30 cellular contexts compared by ENCODE assay signal in genomic region chr15:80607288-80607980, GRCh38.
DNase-seq lines count a peak whose midpoint lies in the region; ATAC-seq, FAIRE-seq and TF ChIP-seq lines count a peak whose summit lies in the region.
"Had no signal": no experiment of that assay in that cellular context is flagged by ENCODE, and none has a peak within 500 bp of the region (broad histone marks: within the 10 kb centered on the region; RNA-seq: fewer than 3 reads in every experiment).

No MANE protein-coding gene starts in this region.

- DNase-seq in G401 (ENCODE audit: low spot score) (peak; percentile 21), RWPE2 (ENCODE audit: low spot score) (no peak), left lobe of liver (ENCODE audit: low spot score) (no peak), suprapubic skin (ENCODE audit: low spot score in 2 of 2) (no peak), H54 (ENCODE audit: insufficient read length, low spot score) (no peak), NCI-H2029 treated with DMSO at 0.1 percent for 48 hours (lab: John Stamatoyannopoulos, UW) (no peak)
- DNase-seq: activated naive CD4-positive, alpha-beta T cell treated with Interleukin-2 at 50 U/mL for 16 hours; body of pancreas; C1 segment of cervical spinal cord; cerebellar nuclear complex; COR-L47; dorsolateral prefrontal cortex; gastrocnemius medialis; H9; Kasumi-1; kidney glomerular epithelial cell; NCI-H1436 treated with DMSO at 0.1 percent for 48 hours; NCI-H446 treated with DMSO at 0.1 percent for 48 hours; NCI-H774; nephron progenitor cell; ovary; retina; stimulated activated CD4-positive, alpha-beta T cell treated with anti-CD3 and anti-CD28 coated beads, Interleukin-2, amount 100 ng/mL, for 48 hours; stimulated activated naive CD8-positive, alpha-beta T cell treated with anti-CD3 and anti-CD28 coated beads, Interleukin-15, amount 100 ng/mL, for 72 hours; tibial artery had no signal

- ATAC-seq in RWPE2 (ENCODE audit: low read depth) (no peak), left lobe of liver (peak; percentile 92), HG03159 (IDR thresholded peaks at IDR 0.05; ENCODE audit: unreplicated experiment) (no peak)
- ATAC-seq: body of pancreas; gastrocnemius medialis; stimulated activated naive CD8-positive, alpha-beta T cell treated with anti-CD3 and anti-CD28 coated beads, Interleukin-15, amount 100 ng/mL, for 72 hours; WTC11 had no signal

- TF ChIP-seq CTCF in RWPE2 (IDR thresholded peaks at IDR 0.05; ENCODE audit: poor library complexity, severe bottlenecking) (no peak), suprapubic skin (IDR thresholded peaks at IDR 0.05) (no peak)

- H3K36me3 ChIP-seq in RWPE2 (ENCODE audit: low read depth) (no peaks in the 10 kb centered on the region), suprapubic skin (no peaks in the 10 kb centered on the region)
- H3K36me3 ChIP-seq: gastrocnemius medialis, ovary, SJSA1, tibial artery had no signal

- H3K4me1 ChIP-seq in RWPE2 (ENCODE audit: insufficient read depth, poor library complexity, severe bottlenecking): peaks cover 33% of the 10 kb centered on the region
- peaks cover 30% of the 10 kb centered on the region for H3K4me1 ChIP-seq in suprapubic skin
- H3K4me1 ChIP-seq: gastrocnemius medialis, SJSA1 had no signal

- H3K4me3 ChIP-seq in RWPE2 (ENCODE audit: severe bottlenecking): no peak overlapping the region
- no peak overlapping the region for H3K4me3 ChIP-seq in suprapubic skin
- H3K4me3 ChIP-seq: body of pancreas, dorsolateral prefrontal cortex, gastrocnemius medialis, ovary, SJSA1, tibial artery had no signal

- H3K9me3 ChIP-seq in RWPE2 (ENCODE audit: severe bottlenecking) (no peaks in the 10 kb centered on the region), suprapubic skin (no peaks in the 10 kb centered on the region)
- H3K9me3 ChIP-seq: body of pancreas, gastrocnemius medialis, ovary, SJSA1, tibial artery had no signal

- peak overlapping the region; percentile 71 for H3K27ac ChIP-seq in RWPE2 (ENCODE audit: poor library complexity, severe bottlenecking)
- H3K27ac ChIP-seq in suprapubic skin: peak overlapping the region; percentile 21
- H3K27ac ChIP-seq: gastrocnemius medialis, ovary, SJSA1 had no signal

- WGBS in suprapubic skin: 51% methylated on average over 4 of the region's 4 CpGs

- TF ChIP-seq POLR2A in suprapubic skin (IDR thresholded peaks at IDR 0.05): no peak
- no peak for TF ChIP-seq POLR2A in H54 (IDR thresholded peaks at IDR 0.05; ENCODE audit: low read depth, low read length)

- H3K27me3 ChIP-seq in RWPE2 (ENCODE audit: insufficient read depth, poor library complexity, severe bottlenecking) (no peaks in the 10 kb centered on the region), suprapubic skin (peaks cover 3% of the 10 kb centered on the region)
- H3K27me3 ChIP-seq: body of pancreas, dorsolateral prefrontal cortex, gastrocnemius medialis, ovary, SJSA1, tibial artery had no signal

- TF ChIP-seq EP300 in suprapubic skin (IDR thresholded peaks at IDR 0.05): no peak

- FAIRE-seq in H54 (lab: Jason Lieb, UNC): no peak
- FAIRE-seq: GM12892, RCC 7860 had no signal

- in situ Hi-C loops in G401 (cut with HindIII; ENCODE audit: low sequenced_read_pairs): no loop called here
